In genomic region chr5:149268928-149269557, GRCh38 we compare ENCODE assay signal across 7 cellular contexts. TPM values are rescaled to one million over a fixed set of nuclear protein-coding genes. Genes with fewer than 3 reads are reported as not detected.
DNase-seq lines count a peak whose midpoint lies in the region; ATAC-seq and FAIRE-seq lines count a peak whose summit lies in the region.

No MANE protein-coding gene starts in this region.

- ATAC-seq in GM21786 (IDR thresholded peaks at IDR 0.05; ENCODE audit: unreplicated experiment), result peak; percentile 44

- H3K27me3 Mint-ChIP-seq in activated CD4-positive, alpha-beta memory T cell treated with anti-CD3 and anti-CD28 coated beads for 36 hours, result peaks cover 23% of the 10 kb centered on the region

- H3K9me3 Mint-ChIP-seq in activated CD4-positive, alpha-beta memory T cell treated with anti-CD3 and anti-CD28 coated beads for 36 hours, result peaks cover 7% of the 10 kb centered on the region

- peaks cover 12% of the 10 kb centered on the region for H3K4me1 Mint-ChIP-seq in activated CD4-positive, alpha-beta memory T cell treated with anti-CD3 and anti-CD28 coated beads for 36 hours (ENCODE audit: low read depth)

- FAIRE-seq in urothelium cell line (lab: Jason Lieb, UNC), result peak; percentile 91

- no peak overlapping the region for H3K27ac Mint-ChIP-seq in activated CD4-positive, alpha-beta memory T cell treated with anti-CD3 and anti-CD28 coated beads for 36 hours

- H3K36me3 Mint-ChIP-seq in activated CD4-positive, alpha-beta memory T cell treated with anti-CD3 and anti-CD28 coated beads for 36 hours, result no peaks in the 10 kb centered on the region

- CTCF ChIA-PET in activated CD4-positive, alpha-beta memory T cell treated with anti-CD3 and anti-CD28 coated beads for 36 hours (lab: Charles Lee), result interaction anchor here (0.6 to 2.6 kb wide), 31 partner anchors 8 to 1725 kb away, joined by 3 to 36 read pairs (median 4); partner anchors contain the start of gene ABLIM3

- H3K4me3 Mint-ChIP-seq in activated CD4-positive, alpha-beta memory T cell treated with anti-CD3 and anti-CD28 coated beads for 36 hours, result no peak overlapping the region

- peak; percentile 74 for DNase-seq in DMS53 treated with DMSO at 0.1 percent for 48 hours (lab: John Stamatoyannopoulos, UW; ENCODE audit: unreplicated experiment)
- peak; percentile 9 for DNase-seq in NCI-H2196 treated with DMSO at 0.1 percent for 48 hours (lab: John Stamatoyannopoulos, UW; ENCODE audit: unreplicated experiment)
- DNase-seq in astrocyte of the hippocampus (ENCODE audit: low read depth, low spot score), result peak; percentile 63
- DNase-seq in left kidney (ENCODE audit: low read depth, low spot score), result peak; percentile 63
- peak; percentile 70 for DNase-seq in urothelium cell line (ENCODE audit: low spot score)
- DNase-seq in activated CD4-positive, alpha-beta memory T cell treated with anti-CD3 and anti-CD28 coated beads for 36 hours, result no peak

- POLR2A ChIA-PET in activated CD4-positive, alpha-beta memory T cell treated with anti-CD3 and anti-CD28 coated beads for 36 hours (lab: Charles Lee), result interaction anchor here (0.6 kb wide), 1 partner anchor 281 kb away, joined by 4 read pairs; no protein-coding TSS in a partner anchor

- intact Hi-C loops in activated CD4-positive, alpha-beta memory T cell treated with anti-CD3 and anti-CD28 coated beads for 36 hours (cut with micrococcal nuclease), result loop anchor here (1.0 to 2.0 kb wide), 3 partner anchors 128 to 532 kb away; partner anchors contain the start of gene ABLIM3

RNA-seq across cellular contexts. Expression of gene AFAP1L1, which starts 2.6 kb away (rescaled TPM):
- not detected for total RNA-seq in activated CD4-positive, alpha-beta memory T cell treated with anti-CD3 and anti-CD28 coated beads for 36 hours
